1 cellular context compared by ENCODE assay signal in genomic region chr16:80615751-80616150, GRCh38.
TF ChIP-seq lines count a peak whose summit lies in the region.

No MANE protein-coding gene starts in this region.

TF ChIP-seq in IMR-90, 13 proteins besides CTCF, POLR2A, EP300 and RAD21 (continued from another document):
- no peak for TF ChIP-seq ELK1 (IDR thresholded peaks at IDR 0.05; ENCODE audit: borderline replicate concordance, low read depth, low read length)
